In genomic region chr14:44385906-44386305, GRCh38 we compare ENCODE assay signal across 19 cellular contexts.
A peak's percentile ranks its signal among the peaks of the same experiment; 100 is the strongest.
DNase-seq lines count a peak whose midpoint lies in the region; ATAC-seq, FAIRE-seq and TF ChIP-seq lines count a peak whose summit lies in the region.
"Had no signal": no experiment of that assay in that cellular context is flagged by ENCODE, and none has a peak within 500 bp of the region (broad histone marks: within the 10 kb centered on the region; RNA-seq: fewer than 3 reads in every experiment).

No MANE protein-coding gene starts in this region.

- H4K8ac ChIP-seq in neuronal stem cell (ENCODE audit: low read depth, low read length), result no peak overlapping the region

- no peak overlapping the region for H3K4me3 ChIP-seq in HL-60 (replicated peaks; ENCODE audit: insufficient read depth, low read length)
- H3K4me3 ChIP-seq in K562, result no peak overlapping the region
- H3K4me3 ChIP-seq in neuronal stem cell (ENCODE audit: low read length in 2 of 2), result no peak overlapping the region
- H3K4me3 ChIP-seq in lower leg skin (ENCODE audit: low read depth, poor library complexity, severe bottlenecking), result no peak overlapping the region
- H3K4me3 ChIP-seq: A549; BLaER1 treated with 17β-estradiol and CSF1 and Interleukin-3, amounts not matched to agents 10 nM and 100 nM had no signal

- H2BK15ac ChIP-seq in neuronal stem cell (ENCODE audit: low read length), result no peak overlapping the region

- no peak overlapping the region for H2AK5ac ChIP-seq in neuronal stem cell (ENCODE audit: low read depth, low read length)

- no peak for TF ChIP-seq EP300 in K562 (IDR thresholded peaks at IDR 0.05; ENCODE audit: low read length)

- H3K4me1 ChIP-seq in K562 (replicated peaks in 1 of 2; ENCODE audit: control insufficient read depth in 2 of 2, insufficient read depth in 2 of 2, low read length in 2 of 2), result no peaks in the 10 kb centered on the region
- no peaks in the 10 kb centered on the region for H3K4me1 ChIP-seq in neuronal stem cell (ENCODE audit: control insufficient read depth in 2 of 2, insufficient read depth in 1 of 2, low read depth in 1 of 2, low read length in 2 of 2)
- H3K4me1 ChIP-seq: A549; BLaER1 treated with 17β-estradiol and CSF1 and Interleukin-3, amounts not matched to agents 10 nM and 100 nM had no signal

- ATAC-seq in K562, result no peak
- no peak for ATAC-seq in activated naive CD4-positive, alpha-beta T cell treated with anti-CD3 and anti-CD28 coated beads, Interleukin-2, amount 50 U/mL, for 72 hours
- ATAC-seq: A549, HCT116 had no signal

- no peaks in the 10 kb centered on the region for H3K27me3 ChIP-seq in HL-60 (ENCODE audit: insufficient read depth, poor library complexity, severe bottlenecking)
- no peaks in the 10 kb centered on the region for H3K27me3 ChIP-seq in K562 (ENCODE audit: control insufficient read depth in 2 of 2, insufficient read depth in 2 of 2, low read length in 2 of 2)
- no peaks in the 10 kb centered on the region for H3K27me3 ChIP-seq in neuronal stem cell (ENCODE audit: control insufficient read depth in 3 of 3, insufficient read depth in 3 of 3, low read depth in 1 of 3, low read length in 3 of 3)
- H3K27me3 ChIP-seq: BLaER1 treated with 17β-estradiol and CSF1 and Interleukin-3, amounts not matched to agents 10 nM and 100 nM had no signal

- no peaks in the 10 kb centered on the region for H3K36me3 Mint-ChIP-seq in activated naive CD4-positive, alpha-beta T cell treated with anti-CD3 and anti-CD28 coated beads, Interleukin-2, amount 50 U/mL, for 72 hours
- H3K36me3 Mint-ChIP-seq: CD4-positive, CD25-positive, alpha-beta regulatory T cell; IgD-negative memory B cell had no signal

- intact Hi-C loops in K562 (cut with micrococcal nuclease) (no loop called here), lower leg skin (cut with DNase I; ENCODE audit: low total_unique reads) (no loop called here)

- in situ Hi-C loops in K562 (cut with MboI), result no loop called here

- H3K36me3 ChIP-seq in K562 (ENCODE audit: control insufficient read depth, insufficient read depth, low read length), result no peaks in the 10 kb centered on the region
- H3K36me3 ChIP-seq in neuronal stem cell (replicated peaks in 1 of 2; ENCODE audit: control insufficient read depth in 2 of 2, insufficient read depth in 2 of 2, low read length in 2 of 2), result no peaks in the 10 kb centered on the region
- H3K36me3 ChIP-seq: BLaER1 treated with 17β-estradiol and CSF1 and Interleukin-3, amounts not matched to agents 10 nM and 100 nM had no signal

- POLR2A ChIA-PET in K562 (lab: Yijun Ruan, JAX), result no interaction called here

- H3K4ac ChIP-seq in neuronal stem cell (ENCODE audit: low read length), result no peak overlapping the region

- no peak overlapping the region for H3K23ac ChIP-seq in neuronal stem cell (ENCODE audit: low read depth, low read length, poor library complexity)

- 0 out of 2 replicates have a peak overlapping the region, but pooled peaks have one; percentile 11 for H3K27ac ChIP-seq in HL-60 (replicated peaks)
- H3K27ac ChIP-seq in K562 (ENCODE audit: extremely low read depth, low read depth, low read length), result no peak overlapping the region
- no peak overlapping the region for H3K27ac ChIP-seq in neuronal stem cell (replicated peaks; ENCODE audit: low read length)
- H3K27ac ChIP-seq: A549; BLaER1 treated with 17β-estradiol and CSF1 and Interleukin-3, amounts not matched to agents 10 nM and 100 nM; KMS-11 had no signal

- no peak overlapping the region for H3K4me2 ChIP-seq in K562 (ENCODE audit: insufficient read depth, low read length)
- H3K4me2 ChIP-seq in neuronal stem cell (ENCODE audit: insufficient read depth, low read length, poor library complexity, severe bottlenecking), result no peak overlapping the region
- H3K4me2 ChIP-seq: A549; BLaER1 treated with 17β-estradiol and CSF1 and Interleukin-3, amounts not matched to agents 10 nM and 100 nM; KMS-11 had no signal

- CTCF ChIA-PET in K562 (lab: Yijun Ruan, JAX; ENCODE audit: low intra/inter-chr PET ratio), result no interaction called here

- H4K20me1 ChIP-seq in K562 (replicated peaks; ENCODE audit: control insufficient read depth, insufficient read depth, low read length), result no peaks in the 10 kb centered on the region
- H4K20me1 ChIP-seq: BLaER1 treated with 17β-estradiol and CSF1 and Interleukin-3, amounts not matched to agents 10 nM and 100 nM had no signal

- TF ChIP-seq POLR2A in K562 (conservative IDR thresholded peaks at IDR 0.05) (no peak), lower leg skin (IDR thresholded peaks at IDR 0.05) (no peak)

- H2BK120ac ChIP-seq in neuronal stem cell (ENCODE audit: low read depth, low read length), result no peak overlapping the region

- WGBS in K562 (ENCODE audit: insufficient coverage, low coverage, missing lambda C conversion rate), result 20% methylated on average over 1 of the region's 6 CpGs
- WGBS in neuronal stem cell (ENCODE audit: extremely low coverage in 2 of 2, insufficient read length in 2 of 2, insufficient replicate concordance in 1 of 2), 2 donors, result no CpG with 5 or more reads among the region's 6 CpGs
- 79 to 84% methylated on average over 6 of the region's 6 CpGs for WGBS in lower leg skin, 2 donors

- TF ChIP-seq RAD21 in K562 (CRISPR knock-in tag; conservative IDR thresholded peaks at IDR 0.05 in 1 of 2, IDR thresholded peaks at IDR 0.05 in 1 of 2), result no peak

- no peak overlapping the region for H3K27ac Mint-ChIP-seq in activated naive CD4-positive, alpha-beta T cell treated with anti-CD3 and anti-CD28 coated beads, Interleukin-2, amount 50 U/mL, for 72 hours
- H3K27ac Mint-ChIP-seq: CD4-positive, CD25-positive, alpha-beta regulatory T cell; IgD-negative memory B cell had no signal

- H3K18ac ChIP-seq in neuronal stem cell (ENCODE audit: low read length), result no peak overlapping the region

- no peak overlapping the region for H3K9ac ChIP-seq in K562 (ENCODE audit: insufficient read depth in 1 of 2, low read depth in 2 of 2, low read length in 2 of 2)
- no peak overlapping the region for H3K9ac ChIP-seq in neuronal stem cell (ENCODE audit: low read depth, low read length, poor library complexity)
- H3K9ac ChIP-seq: BLaER1 treated with 17β-estradiol and CSF1 and Interleukin-3, amounts not matched to agents 10 nM and 100 nM; KMS-11 had no signal

- no peak overlapping the region for H4K91ac ChIP-seq in neuronal stem cell (ENCODE audit: low read depth, low read length, poor library complexity)

- H2BK5ac ChIP-seq in neuronal stem cell (ENCODE audit: low read length), result no peak overlapping the region

- H2AFZ ChIP-seq in K562 (ENCODE audit: low read depth, low read length) (no peak overlapping the region), neuronal stem cell (ENCODE audit: low read length) (peak overlapping the region; percentile 72)

- no peaks in the 10 kb centered on the region for H3K9me3 ChIP-seq in K562 (replicated peaks; ENCODE audit: control insufficient read depth, insufficient read depth, low read depth, low read length)
- H3K9me3 ChIP-seq in neuronal stem cell (replicated peaks in 1 of 2; ENCODE audit: control insufficient read depth in 2 of 2, insufficient read depth in 1 of 2, low read depth in 1 of 2, low read length in 2 of 2), result no peaks in the 10 kb centered on the region
- H3K9me3 ChIP-seq: A549 had no signal

- peaks cover 3 to 7% of the 10 kb centered on the region in 2 donors for H3K9me3 Mint-ChIP-seq in activated naive CD4-positive, alpha-beta T cell treated with anti-CD3 and anti-CD28 coated beads, Interleukin-2, amount 50 U/mL, for 72 hours

- H3K79me2 ChIP-seq in K562 (ENCODE audit: control insufficient read depth, insufficient read depth, low read length), result no peaks in the 10 kb centered on the region

- H3K79me1 ChIP-seq in neuronal stem cell (ENCODE audit: low read depth, low read length), result no peaks in the 10 kb centered on the region

- no peak overlapping the region for H2BK12ac ChIP-seq in neuronal stem cell (ENCODE audit: low read length)

- no peaks in the 10 kb centered on the region for H3K9me1 ChIP-seq in K562 (ENCODE audit: control insufficient read depth, insufficient read depth, low read length)

- TSS peak; percentile 90 for BruUV-seq in K562 (replicated peaks; lab: Mats Ljungman, UMichigan)

- FAIRE-seq in K562 (lab: Jason Lieb, UNC), result no peak
- FAIRE-seq: A549, G401.6, GM12892 had no signal

- no peak for TF ChIP-seq CTCF in HL-60 (IDR thresholded peaks at IDR 0.05; ENCODE audit: insufficient read depth, low read length)
- no peak for TF ChIP-seq CTCF in K562 (IDR thresholded peaks at IDR 0.05 in 2 of 3, conservative IDR thresholded peaks at IDR 0.05 in 1 of 3; ENCODE audit: insufficient read depth in 2 of 3, low read depth in 1 of 3, low read length in 3 of 3)
- TF ChIP-seq CTCF in lower leg skin (IDR thresholded peaks at IDR 0.05), result no peak

- peak overlapping the region; percentile 17 for H3K14ac ChIP-seq in neuronal stem cell (ENCODE audit: low read length)

- no peak for DNase-seq in HL-60 (ENCODE audit: low read depth in 1 of 2, low spot score in 1 of 2)
- DNase-seq in K562 (ENCODE audit: extremely low read depth in 1 of 4, low spot score in 3 of 4), result no peak
- no peak for DNase-seq in neuronal stem cell (ENCODE audit: low spot score)
- DNase-seq in activated naive CD4-positive, alpha-beta T cell treated with anti-CD3 and anti-CD28 coated beads, Interleukin-2, amount 50 U/mL, for 72 hours (ENCODE audit: low spot score in 2 of 2), result no peak
- DNase-seq in lower leg skin (ENCODE audit: low spot score in 2 of 2), result no peak
- DNase-seq in activated naive CD4-positive, alpha-beta T cell (lab: John Stamatoyannopoulos, UW), result no peak
- DNase-seq: AML-193; Calu3; CD4-positive, CD25-positive, alpha-beta regulatory T cell; DMS 273 treated with DMSO at 0.1 percent for 48 hours; DMS79; EL had no signal

TF ChIP-seq in K562, 482 proteins besides CTCF, POLR2A, EP300 and RAD21 (continues in another document):
- TF ChIP-seq TAF7 (tag; IDR thresholded peaks at IDR 0.05) (no peak), ZBTB49 (CRISPR knock-in tag; IDR thresholded peaks at IDR 0.05; ENCODE audit: borderline replicate concordance) (no peak), SIX5 (IDR thresholded peaks at IDR 0.05; ENCODE audit: borderline replicate concordance in 1 of 2, insufficient read depth in 1 of 2, low read depth in 1 of 2, low read length in 2 of 2) (no peak)
